Comparison of ENCODE assay signal across 8 cellular contexts in the genomic region with DNA sequence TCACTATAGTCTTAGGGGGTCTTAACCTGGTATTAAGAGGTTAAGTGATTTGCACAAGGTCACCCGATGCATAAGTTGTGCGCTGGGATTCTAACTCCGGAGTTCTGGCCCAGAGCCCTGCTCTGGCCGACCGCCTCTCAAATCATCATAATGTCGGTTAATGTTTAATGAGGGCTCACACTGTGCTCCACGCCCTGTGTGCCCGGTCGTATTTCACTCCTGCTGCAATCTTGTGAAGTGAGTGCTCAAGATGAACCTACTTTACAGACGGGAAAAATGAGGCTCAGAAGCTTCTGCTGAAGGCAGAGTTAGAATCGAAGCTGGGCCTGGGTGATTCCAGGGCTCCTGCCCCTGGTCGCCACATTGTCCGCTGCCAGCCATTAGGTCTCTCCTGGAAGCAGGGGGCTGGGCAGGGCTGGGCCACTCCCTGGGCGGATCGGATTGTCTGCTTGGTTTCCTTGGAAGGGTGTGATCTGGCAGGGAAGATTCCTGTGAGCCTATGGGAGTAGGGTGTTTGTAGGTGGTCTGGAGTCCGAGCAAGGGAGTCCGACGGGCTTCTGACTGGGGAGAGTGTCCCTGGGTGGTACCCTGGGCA. TPM values are rescaled to one million over a fixed set of nuclear protein-coding genes. Genes with fewer than 3 reads are reported as not detected.
A peak's percentile ranks its signal among the peaks of the same experiment; 100 is the strongest.
DNase-seq lines count a peak whose midpoint lies in the region; ATAC-seq and TF ChIP-seq lines count a peak whose summit lies in the region.

No MANE protein-coding gene starts in this region.

- H3K27ac ChIP-seq in BLaER1: 0 out of 2 replicates have a peak overlapping the region, but pooled peaks have one; percentile 34
- H3K27ac ChIP-seq in HUES6 (ENCODE audit: low read depth, low read length): no peak overlapping the region
- H3K27ac ChIP-seq in left lung: peak overlapping the region; percentile 56 to 88
- peak overlapping the region; percentile 80 to 84 for H3K27ac ChIP-seq in tibial artery

- in situ Hi-C loops in astrocyte of the cerebellum (cut with HindIII; ENCODE audit: low sequenced_read_pairs): no loop called here

- H3K9me3 ChIP-seq in BLaER1 (no peaks in the 10 kb centered on the region), HUES6 (ENCODE audit: control insufficient read depth, insufficient read depth, low read depth, low read length) (no peaks in the 10 kb centered on the region), left lung (no peaks in the 10 kb centered on the region), tibial artery (no peaks in the 10 kb centered on the region)

- TF ChIP-seq CTCF in astrocyte of the cerebellum (IDR thresholded peaks at IDR 0.05; ENCODE audit: low read depth, low read length, missing control alignments) (no peak), left lung (IDR thresholded peaks at IDR 0.05) (no peak), tibial artery (IDR thresholded peaks at IDR 0.05) (no peak)

- peaks cover 71% of the 10 kb centered on the region for H3K4me1 ChIP-seq in BLaER1
- peaks cover 34% of the 10 kb centered on the region for H3K4me1 ChIP-seq in HUES6 (ENCODE audit: control insufficient read depth, insufficient read depth, low read length)
- peaks cover 13 to 64% of the 10 kb centered on the region in 2 donors for H3K4me1 ChIP-seq in left lung
- peaks cover 0 to 73% (median 49%) of the 10 kb centered on the region in 4 donors for H3K4me1 ChIP-seq in tibial artery

- H4K20me1 ChIP-seq in BLaER1: peaks cover 45% of the 10 kb centered on the region

- H3K27me3 ChIP-seq in BLaER1: no peaks in the 10 kb centered on the region
- no peaks in the 10 kb centered on the region for H3K27me3 ChIP-seq in HUES6 (ENCODE audit: control insufficient read depth, insufficient read depth, low read length)
- no peaks in the 10 kb centered on the region for H3K27me3 ChIP-seq in left lung
- peaks cover 0 to 2% of the 10 kb centered on the region in 2 donors for H3K27me3 ChIP-seq in tibial artery

- H3K4me3 ChIP-seq in BLaER1 (peak overlapping the region; percentile 89; the same call in 1 of the 2 replicates), HUES6 (ENCODE audit: low read depth, low read length) (peak overlapping the region; percentile 96), astrocyte of the cerebellum (ENCODE audit: low read depth, low read length) (peak overlapping the region; percentile 82), left lung (peak overlapping the region; percentile 84 to 89), tibial artery (peak overlapping the region; percentile 75 to 93)

- intact Hi-C loops in left lung (cut with DNase I): no loop called here
- intact Hi-C loops in tibial artery (cut with DNase I; ENCODE audit: low total_unique reads): loop anchor here (5.0 to 10.0 kb wide), 2 partner anchors 162 to 216 kb away; a partner anchor contains a TSS

- ATAC-seq in left lung (peak; percentile 67), HG03520 (IDR thresholded peaks at IDR 0.05; ENCODE audit: unreplicated experiment) (no peak)

- peak; percentile 46 for DNase-seq in astrocyte of the cerebellum (ENCODE audit: low read depth)
- DNase-seq in left lung: peak in 1 of 2 donors; percentile 54
- peak in 1 of 2 donors; percentile 34 for DNase-seq in tibial artery
- no peak for DNase-seq in UCSD-AML1 (lab: John Stamatoyannopoulos, UW; ENCODE audit: unreplicated experiment)
- no peak for DNase-seq in mesenteric fat pad (ENCODE audit: low spot score)

- H3K9ac ChIP-seq in BLaER1 (peak overlapping the region; percentile 85; the same call in 1 of the 2 replicates), HUES6 (ENCODE audit: low read length) (no peak overlapping the region)

- no peaks in the 10 kb centered on the region for H3K36me3 ChIP-seq in BLaER1
- no peaks in the 10 kb centered on the region for H3K36me3 ChIP-seq in HUES6 (ENCODE audit: control insufficient read depth, insufficient read depth, low read length)
- H3K36me3 ChIP-seq in left lung: no peaks in the 10 kb centered on the region
- no peaks in the 10 kb centered on the region for H3K36me3 ChIP-seq in tibial artery

- peak overlapping the region; percentile 99 for H3K4me2 ChIP-seq in BLaER1

RNA-seq across cellular contexts. Expression of a gene that starts 1.1 kb away (rescaled TPM):
- total RNA-seq in left lung (10 to 100 TPM; 43.9 to 46.0 TPM), mesenteric fat pad (18.0 TPM)

RNA-seq across cellular contexts. Expression of a gene that starts 42.5 kb away (rescaled TPM):
- total RNA-seq in left lung: not detected
- not detected for total RNA-seq in mesenteric fat pad
